ENCODE assay signal across 1 cellular context in the genomic region with DNA sequence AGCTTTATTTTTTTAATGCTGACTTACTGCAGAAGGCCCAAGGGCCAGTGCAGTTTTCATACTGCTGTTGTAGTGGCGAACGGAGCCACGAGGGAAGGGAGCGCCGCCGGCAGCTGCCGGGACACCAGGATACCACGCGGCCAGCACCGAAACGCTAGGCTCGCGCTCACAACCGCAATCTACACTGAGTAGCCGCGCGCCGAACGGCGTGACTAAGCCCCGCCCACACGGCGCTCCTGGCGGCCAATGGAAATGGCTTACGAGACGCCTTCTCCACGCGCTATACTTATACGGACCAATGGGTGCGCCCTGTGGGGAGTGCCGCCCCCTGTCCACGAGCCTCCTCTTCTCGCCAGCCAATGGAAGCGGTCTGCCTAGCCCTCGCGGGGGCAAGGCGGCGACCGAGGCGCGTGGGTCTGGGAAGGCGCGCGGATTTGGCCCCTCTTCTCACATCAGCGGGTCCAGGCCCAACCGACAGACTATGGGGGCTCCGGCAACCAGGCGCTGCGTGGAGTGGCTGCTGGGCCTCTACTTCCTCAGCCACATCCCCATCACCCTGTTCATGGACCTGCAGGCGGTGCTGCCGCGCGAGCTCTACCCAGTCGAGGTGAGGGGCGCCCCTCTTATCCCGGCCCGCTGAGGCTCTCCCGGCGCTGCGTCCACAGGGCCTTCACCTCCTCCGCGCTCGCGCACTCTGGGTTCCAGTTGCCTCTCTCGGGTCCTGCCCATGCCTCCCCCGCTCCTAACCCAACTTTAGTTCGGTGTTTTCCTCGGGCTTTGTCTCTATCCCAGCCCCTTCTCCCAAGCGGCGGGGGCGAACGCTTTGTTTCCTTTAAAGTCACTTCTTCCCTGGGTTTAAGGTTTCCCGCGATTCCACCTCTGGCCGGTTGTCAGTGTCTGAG.
A peak's percentile ranks its signal among the peaks of the same experiment; 100 is the strongest.
TF ChIP-seq lines count a peak whose summit lies in the region.

A gene (plus strand): TSS at position 442 of the 902 bp plus-strand sequence. CDS start 40 bp downstream, at position 482.

TF ChIP-seq in K562, 482 proteins besides CTCF, POLR2A, EP300 and RAD21 (continued from another document and continues in another):
- TF ChIP-seq, protein P1, sequence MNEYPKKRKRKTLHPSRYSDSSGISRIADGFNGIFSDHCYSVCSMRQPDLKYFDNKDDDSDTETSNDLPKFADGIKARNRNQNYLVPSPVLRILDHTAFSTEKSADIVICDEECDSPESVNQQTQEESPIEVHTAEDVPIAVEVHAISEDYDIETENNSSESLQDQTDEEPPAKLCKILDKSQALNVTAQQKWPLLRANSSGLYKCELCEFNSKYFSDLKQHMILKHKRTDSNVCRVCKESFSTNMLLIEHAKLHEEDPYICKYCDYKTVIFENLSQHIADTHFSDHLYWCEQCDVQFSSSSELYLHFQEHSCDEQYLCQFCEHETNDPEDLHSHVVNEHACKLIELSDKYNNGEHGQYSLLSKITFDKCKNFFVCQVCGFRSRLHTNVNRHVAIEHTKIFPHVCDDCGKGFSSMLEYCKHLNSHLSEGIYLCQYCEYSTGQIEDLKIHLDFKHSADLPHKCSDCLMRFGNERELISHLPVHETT (CRISPR knock-in tag; conservative IDR thresholded peaks at IDR 0.05 in 1 of 2, IDR thresholded peaks at IDR 0.05 in 1 of 2), result no peak
- TF ChIP-seq ZBED1 (IDR thresholded peaks at IDR 0.05) (no peak), EGR1 (conservative IDR thresholded peaks at IDR 0.05) (peak; percentile 76), ARID1B (IDR thresholded peaks at IDR 0.05) (no peak), RBM17 (IDR thresholded peaks at IDR 0.05; ENCODE audit: borderline replicate concordance, low read depth, low read length) (no peak), BRCA1 (IDR thresholded peaks at IDR 0.05) (no peak), BRCA1 (CRISPR knock-in tag; IDR thresholded peaks at IDR 0.05) (no peak), ZNF316 (IDR thresholded peaks at IDR 0.05) (no peak), DIDO1 (tag; IDR thresholded peaks at IDR 0.05; ENCODE audit: low read depth) (no peak), RBM25 (IDR thresholded peaks at IDR 0.05; ENCODE audit: low read depth, low read length, severe bottlenecking) (peak; percentile 87), HNRNPK (IDR thresholded peaks at IDR 0.05; ENCODE audit: low read depth, low read length, poor library complexity, severe bottlenecking) (no peak), ZNF12 (CRISPR knock-in tag; IDR thresholded peaks at IDR 0.05) (0 out of 2 replicates have a peak, but pooled peaks have one; percentile 13), ELF4 (CRISPR knock-in tag; IDR thresholded peaks at IDR 0.05) (no peak), RBBP5 (IDR thresholded peaks at IDR 0.05; ENCODE audit: borderline replicate concordance, insufficient read depth, low read length, poor library complexity, severe bottlenecking) (peak; percentile 87), RFX1 (IDR thresholded peaks at IDR 0.05) (no peak), NFATC3 (IDR thresholded peaks at IDR 0.05) (peak; percentile 96), TEAD1 (CRISPR knock-in tag; IDR thresholded peaks at IDR 0.05) (peak; percentile 3 to 59; a peak in 2 of 4 replicates), GTF2F1 (IDR thresholded peaks at IDR 0.05; ENCODE audit: low read depth, low read length) (0 out of 2 replicates have a peak, but pooled peaks have one; percentile 18), ZNF212 (CRISPR knock-in tag; IDR thresholded peaks at IDR 0.05) (0 out of 2 replicates have a peak, but pooled peaks have one; percentile 40), ZNF584 (CRISPR knock-in tag; IDR thresholded peaks at IDR 0.05; ENCODE audit: low read depth) (no peak), ZNF253 (CRISPR knock-in tag; conservative IDR thresholded peaks at IDR 0.05) (no peak)
- TF ChIP-seq, protein P2, sequence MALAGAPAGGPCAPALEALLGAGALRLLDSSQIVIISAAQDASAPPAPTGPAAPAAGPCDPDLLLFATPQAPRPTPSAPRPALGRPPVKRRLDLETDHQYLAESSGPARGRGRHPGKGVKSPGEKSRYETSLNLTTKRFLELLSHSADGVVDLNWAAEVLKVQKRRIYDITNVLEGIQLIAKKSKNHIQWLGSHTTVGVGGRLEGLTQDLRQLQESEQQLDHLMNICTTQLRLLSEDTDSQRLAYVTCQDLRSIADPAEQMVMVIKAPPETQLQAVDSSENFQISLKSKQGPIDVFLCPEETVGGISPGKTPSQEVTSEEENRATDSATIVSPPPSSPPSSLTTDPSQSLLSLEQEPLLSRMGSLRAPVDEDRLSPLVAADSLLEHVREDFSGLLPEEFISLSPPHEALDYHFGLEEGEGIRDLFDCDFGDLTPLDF (CRISPR knock-in tag; IDR thresholded peaks at IDR 0.05), result peak; percentile 53
- TF ChIP-seq, protein P3, sequence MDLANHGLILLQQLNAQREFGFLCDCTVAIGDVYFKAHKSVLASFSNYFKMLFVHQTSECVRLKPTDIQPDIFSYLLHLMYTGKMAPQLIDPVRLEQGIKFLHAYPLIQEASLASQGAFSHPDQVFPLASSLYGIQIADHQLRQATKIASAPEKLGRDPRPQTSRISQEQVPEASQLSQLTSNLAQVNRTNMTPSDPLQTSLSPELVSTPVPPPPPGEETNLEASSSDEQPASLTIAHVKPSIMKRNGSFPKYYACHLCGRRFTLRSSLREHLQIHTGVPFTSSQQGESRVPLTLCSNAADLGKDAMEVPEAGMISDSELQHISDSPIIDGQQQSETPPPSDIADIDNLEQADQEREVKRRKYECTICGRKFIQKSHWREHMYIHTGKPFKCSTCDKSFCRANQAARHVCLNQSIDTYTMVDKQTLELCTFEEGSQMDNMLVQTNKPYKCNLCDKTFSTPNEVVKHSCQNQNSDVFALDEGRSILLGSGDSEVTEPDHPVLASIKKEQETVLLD (IDR thresholded peaks at IDR 0.05), result 0 out of 2 replicates have a peak, but pooled peaks have one; percentile 50
- TF ChIP-seq, protein P4, sequence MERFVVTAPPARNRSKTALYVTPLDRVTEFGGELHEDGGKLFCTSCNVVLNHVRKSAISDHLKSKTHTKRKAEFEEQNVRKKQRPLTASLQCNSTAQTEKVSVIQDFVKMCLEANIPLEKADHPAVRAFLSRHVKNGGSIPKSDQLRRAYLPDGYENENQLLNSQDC (CRISPR knock-in tag; IDR thresholded peaks at IDR 0.05), result peak; percentile 63; the same call in 1 of the 2 replicates
- TF ChIP-seq, protein P5, sequence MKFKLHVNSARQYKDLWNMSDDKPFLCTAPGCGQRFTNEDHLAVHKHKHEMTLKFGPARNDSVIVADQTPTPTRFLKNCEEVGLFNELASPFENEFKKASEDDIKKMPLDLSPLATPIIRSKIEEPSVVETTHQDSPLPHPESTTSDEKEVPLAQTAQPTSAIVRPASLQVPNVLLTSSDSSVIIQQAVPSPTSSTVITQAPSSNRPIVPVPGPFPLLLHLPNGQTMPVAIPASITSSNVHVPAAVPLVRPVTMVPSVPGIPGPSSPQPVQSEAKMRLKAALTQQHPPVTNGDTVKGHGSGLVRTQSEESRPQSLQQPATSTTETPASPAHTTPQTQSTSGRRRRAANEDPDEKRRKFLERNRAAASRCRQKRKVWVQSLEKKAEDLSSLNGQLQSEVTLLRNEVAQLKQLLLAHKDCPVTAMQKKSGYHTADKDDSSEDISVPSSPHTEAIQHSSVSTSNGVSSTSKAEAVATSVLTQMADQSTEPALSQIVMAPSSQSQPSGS (CRISPR knock-in tag; IDR thresholded peaks at IDR 0.05), result no peak
- TF ChIP-seq, protein P6, sequence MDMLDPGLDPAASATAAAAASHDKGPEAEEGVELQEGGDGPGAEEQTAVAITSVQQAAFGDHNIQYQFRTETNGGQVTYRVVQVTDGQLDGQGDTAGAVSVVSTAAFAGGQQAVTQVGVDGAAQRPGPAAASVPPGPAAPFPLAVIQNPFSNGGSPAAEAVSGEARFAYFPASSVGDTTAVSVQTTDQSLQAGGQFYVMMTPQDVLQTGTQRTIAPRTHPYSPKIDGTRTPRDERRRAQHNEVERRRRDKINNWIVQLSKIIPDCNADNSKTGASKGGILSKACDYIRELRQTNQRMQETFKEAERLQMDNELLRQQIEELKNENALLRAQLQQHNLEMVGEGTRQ (CRISPR knock-in tag; IDR thresholded peaks at IDR 0.05), result peak; percentile 46
- TF ChIP-seq, protein P7, sequence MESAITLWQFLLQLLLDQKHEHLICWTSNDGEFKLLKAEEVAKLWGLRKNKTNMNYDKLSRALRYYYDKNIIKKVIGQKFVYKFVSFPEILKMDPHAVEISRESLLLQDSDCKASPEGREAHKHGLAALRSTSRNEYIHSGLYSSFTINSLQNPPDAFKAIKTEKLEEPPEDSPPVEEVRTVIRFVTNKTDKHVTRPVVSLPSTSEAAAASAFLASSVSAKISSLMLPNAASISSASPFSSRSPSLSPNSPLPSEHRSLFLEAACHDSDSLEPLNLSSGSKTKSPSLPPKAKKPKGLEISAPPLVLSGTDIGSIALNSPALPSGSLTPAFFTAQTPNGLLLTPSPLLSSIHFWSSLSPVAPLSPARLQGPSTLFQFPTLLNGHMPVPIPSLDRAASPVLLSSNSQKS (CRISPR knock-in tag; IDR thresholded peaks at IDR 0.05), result no peak
- TF ChIP-seq, protein P8, sequence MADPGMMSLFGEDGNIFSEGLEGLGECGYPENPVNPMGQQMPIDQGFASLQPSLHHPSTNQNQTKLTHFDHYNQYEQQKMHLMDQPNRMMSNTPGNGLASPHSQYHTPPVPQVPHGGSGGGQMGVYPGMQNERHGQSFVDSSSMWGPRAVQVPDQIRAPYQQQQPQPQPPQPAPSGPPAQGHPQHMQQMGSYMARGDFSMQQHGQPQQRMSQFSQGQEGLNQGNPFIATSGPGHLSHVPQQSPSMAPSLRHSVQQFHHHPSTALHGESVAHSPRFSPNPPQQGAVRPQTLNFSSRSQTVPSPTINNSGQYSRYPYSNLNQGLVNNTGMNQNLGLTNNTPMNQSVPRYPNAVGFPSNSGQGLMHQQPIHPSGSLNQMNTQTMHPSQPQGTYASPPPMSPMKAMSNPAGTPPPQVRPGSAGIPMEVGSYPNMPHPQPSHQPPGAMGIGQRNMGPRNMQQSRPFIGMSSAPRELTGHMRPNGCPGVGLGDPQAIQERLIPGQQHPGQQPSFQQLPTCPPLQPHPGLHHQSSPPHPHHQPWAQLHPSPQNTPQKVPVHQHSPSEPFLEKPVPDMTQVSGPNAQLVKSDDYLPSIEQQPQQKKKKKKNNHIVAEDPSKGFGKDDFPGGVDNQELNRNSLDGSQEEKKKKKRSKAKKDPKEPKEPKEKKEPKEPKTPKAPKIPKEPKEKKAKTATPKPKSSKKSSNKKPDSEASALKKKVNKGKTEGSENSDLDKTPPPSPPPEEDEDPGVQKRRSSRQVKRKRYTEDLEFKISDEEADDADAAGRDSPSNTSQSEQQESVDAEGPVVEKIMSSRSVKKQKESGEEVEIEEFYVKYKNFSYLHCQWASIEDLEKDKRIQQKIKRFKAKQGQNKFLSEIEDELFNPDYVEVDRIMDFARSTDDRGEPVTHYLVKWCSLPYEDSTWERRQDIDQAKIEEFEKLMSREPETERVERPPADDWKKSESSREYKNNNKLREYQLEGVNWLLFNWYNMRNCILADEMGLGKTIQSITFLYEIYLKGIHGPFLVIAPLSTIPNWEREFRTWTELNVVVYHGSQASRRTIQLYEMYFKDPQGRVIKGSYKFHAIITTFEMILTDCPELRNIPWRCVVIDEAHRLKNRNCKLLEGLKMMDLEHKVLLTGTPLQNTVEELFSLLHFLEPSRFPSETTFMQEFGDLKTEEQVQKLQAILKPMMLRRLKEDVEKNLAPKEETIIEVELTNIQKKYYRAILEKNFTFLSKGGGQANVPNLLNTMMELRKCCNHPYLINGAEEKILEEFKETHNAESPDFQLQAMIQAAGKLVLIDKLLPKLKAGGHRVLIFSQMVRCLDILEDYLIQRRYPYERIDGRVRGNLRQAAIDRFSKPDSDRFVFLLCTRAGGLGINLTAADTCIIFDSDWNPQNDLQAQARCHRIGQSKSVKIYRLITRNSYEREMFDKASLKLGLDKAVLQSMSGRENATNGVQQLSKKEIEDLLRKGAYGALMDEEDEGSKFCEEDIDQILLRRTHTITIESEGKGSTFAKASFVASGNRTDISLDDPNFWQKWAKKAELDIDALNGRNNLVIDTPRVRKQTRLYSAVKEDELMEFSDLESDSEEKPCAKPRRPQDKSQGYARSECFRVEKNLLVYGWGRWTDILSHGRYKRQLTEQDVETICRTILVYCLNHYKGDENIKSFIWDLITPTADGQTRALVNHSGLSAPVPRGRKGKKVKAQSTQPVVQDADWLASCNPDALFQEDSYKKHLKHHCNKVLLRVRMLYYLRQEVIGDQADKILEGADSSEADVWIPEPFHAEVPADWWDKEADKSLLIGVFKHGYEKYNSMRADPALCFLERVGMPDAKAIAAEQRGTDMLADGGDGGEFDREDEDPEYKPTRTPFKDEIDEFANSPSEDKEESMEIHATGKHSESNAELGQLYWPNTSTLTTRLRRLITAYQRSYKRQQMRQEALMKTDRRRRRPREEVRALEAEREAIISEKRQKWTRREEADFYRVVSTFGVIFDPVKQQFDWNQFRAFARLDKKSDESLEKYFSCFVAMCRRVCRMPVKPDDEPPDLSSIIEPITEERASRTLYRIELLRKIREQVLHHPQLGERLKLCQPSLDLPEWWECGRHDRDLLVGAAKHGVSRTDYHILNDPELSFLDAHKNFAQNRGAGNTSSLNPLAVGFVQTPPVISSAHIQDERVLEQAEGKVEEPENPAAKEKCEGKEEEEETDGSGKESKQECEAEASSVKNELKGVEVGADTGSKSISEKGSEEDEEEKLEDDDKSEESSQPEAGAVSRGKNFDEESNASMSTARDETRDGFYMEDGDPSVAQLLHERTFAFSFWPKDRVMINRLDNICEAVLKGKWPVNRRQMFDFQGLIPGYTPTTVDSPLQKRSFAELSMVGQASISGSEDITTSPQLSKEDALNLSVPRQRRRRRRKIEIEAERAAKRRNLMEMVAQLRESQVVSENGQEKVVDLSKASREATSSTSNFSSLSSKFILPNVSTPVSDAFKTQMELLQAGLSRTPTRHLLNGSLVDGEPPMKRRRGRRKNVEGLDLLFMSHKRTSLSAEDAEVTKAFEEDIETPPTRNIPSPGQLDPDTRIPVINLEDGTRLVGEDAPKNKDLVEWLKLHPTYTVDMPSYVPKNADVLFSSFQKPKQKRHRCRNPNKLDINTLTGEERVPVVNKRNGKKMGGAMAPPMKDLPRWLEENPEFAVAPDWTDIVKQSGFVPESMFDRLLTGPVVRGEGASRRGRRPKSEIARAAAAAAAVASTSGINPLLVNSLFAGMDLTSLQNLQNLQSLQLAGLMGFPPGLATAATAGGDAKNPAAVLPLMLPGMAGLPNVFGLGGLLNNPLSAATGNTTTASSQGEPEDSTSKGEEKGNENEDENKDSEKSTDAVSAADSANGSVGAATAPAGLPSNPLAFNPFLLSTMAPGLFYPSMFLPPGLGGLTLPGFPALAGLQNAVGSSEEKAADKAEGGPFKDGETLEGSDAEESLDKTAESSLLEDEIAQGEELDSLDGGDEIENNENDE (IDR thresholded peaks at IDR 0.05; ENCODE audit: low read depth, low read length), result no peak
- TF ChIP-seq, protein P9, sequence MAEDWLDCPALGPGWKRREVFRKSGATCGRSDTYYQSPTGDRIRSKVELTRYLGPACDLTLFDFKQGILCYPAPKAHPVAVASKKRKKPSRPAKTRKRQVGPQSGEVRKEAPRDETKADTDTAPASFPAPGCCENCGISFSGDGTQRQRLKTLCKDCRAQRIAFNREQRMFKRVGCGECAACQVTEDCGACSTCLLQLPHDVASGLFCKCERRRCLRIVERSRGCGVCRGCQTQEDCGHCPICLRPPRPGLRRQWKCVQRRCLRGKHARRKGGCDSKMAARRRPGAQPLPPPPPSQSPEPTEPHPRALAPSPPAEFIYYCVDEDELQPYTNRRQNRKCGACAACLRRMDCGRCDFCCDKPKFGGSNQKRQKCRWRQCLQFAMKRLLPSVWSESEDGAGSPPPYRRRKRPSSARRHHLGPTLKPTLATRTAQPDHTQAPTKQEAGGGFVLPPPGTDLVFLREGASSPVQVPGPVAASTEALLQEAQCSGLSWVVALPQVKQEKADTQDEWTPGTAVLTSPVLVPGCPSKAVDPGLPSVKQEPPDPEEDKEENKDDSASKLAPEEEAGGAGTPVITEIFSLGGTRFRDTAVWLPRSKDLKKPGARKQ (CRISPR knock-in tag; IDR thresholded peaks at IDR 0.05), result no peak
